9 cellular contexts compared by ENCODE assay signal in the genomic region with DNA sequence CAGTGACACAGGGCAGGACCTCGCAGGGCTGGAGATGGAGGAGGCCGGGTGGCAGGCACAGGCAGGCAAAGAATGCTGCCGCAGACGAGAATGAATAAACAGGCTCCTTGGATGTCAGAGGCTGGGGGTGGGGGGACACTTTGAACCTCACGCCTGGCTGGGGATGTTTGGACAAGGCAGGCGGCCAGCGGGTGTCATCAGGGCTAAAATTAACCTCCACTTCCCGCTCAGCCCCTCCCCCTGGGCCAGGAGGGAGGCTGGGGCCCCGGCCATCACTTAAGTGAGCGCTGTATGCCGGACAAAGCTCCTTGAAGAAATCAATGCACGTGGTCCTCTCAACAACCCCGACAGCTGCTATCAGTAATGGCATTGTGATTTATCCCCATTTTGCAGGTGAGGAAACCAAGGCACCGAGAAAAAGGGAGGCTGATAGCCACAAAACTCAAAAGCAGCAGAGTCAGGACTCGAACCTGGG. TPM values are rescaled to one million over a fixed set of nuclear protein-coding genes. Genes with fewer than 3 reads are reported as not detected.
DNase-seq lines count a peak whose midpoint lies in the region; ATAC-seq, FAIRE-seq and TF ChIP-seq lines count a peak whose summit lies in the region.
"Had no signal": no experiment of that assay in that cellular context is flagged by ENCODE, and none has a peak within 500 bp of the region (broad histone marks: within the 10 kb centered on the region; RNA-seq: fewer than 3 reads in every experiment).

No MANE protein-coding gene starts in this region.

- no peaks in the 10 kb centered on the region for H3K27me3 ChIP-seq in bronchial epithelial cell (ENCODE audit: control insufficient read depth, insufficient read depth, low read length)
- no peaks in the 10 kb centered on the region for H3K27me3 ChIP-seq in muscle layer of duodenum (ENCODE audit: low read depth, low read length)

- peak; percentile 54 for DNase-seq in H4 (ENCODE audit: low spot score)
- DNase-seq in bronchial epithelial cell (ENCODE audit: low read depth): peak; percentile 48
- DNase-seq in T-helper 9 cell: no peak
- no peak for DNase-seq in inferior parietal cortex (ENCODE audit: extremely low spot score)
- DNase-seq: activated CD4-positive, alpha-beta T cell treated with anti-CD3 and anti-CD28 coated beads, Interleukin-2, amount 50 U/mL, for 4 hours; DND-41 had no signal

- no peak for ATAC-seq in GM19023 (IDR thresholded peaks at IDR 0.05; ENCODE audit: unreplicated experiment)

- no peaks in the 10 kb centered on the region for H3K36me3 ChIP-seq in bronchial epithelial cell (ENCODE audit: control insufficient read depth, insufficient read depth, low read length)
- H3K36me3 ChIP-seq in muscle layer of duodenum (ENCODE audit: control insufficient read depth in 1 of 2, insufficient read depth in 2 of 2, low read length in 2 of 2): no peaks in the 10 kb centered on the region

- no peak for TF ChIP-seq CTCF in bronchial epithelial cell (IDR thresholded peaks at IDR 0.05; ENCODE audit: insufficient read depth, low read length, severe bottlenecking)

- peak overlapping the region; percentile 45 for H3K27ac ChIP-seq in muscle layer of duodenum (ENCODE audit: low read length)

- H3K4me1 ChIP-seq in muscle layer of duodenum (ENCODE audit: control insufficient read depth in 1 of 2, insufficient read depth in 2 of 2, low read length in 2 of 2): peaks cover 3 to 18% of the 10 kb centered on the region in 2 donors

- no peak for FAIRE-seq in bronchial epithelial cell (lab: Jason Lieb, UNC)
- FAIRE-seq: endothelial cell of umbilical vein had no signal

- H3K4me3 ChIP-seq in bronchial epithelial cell (ENCODE audit: low read depth, low read length): no peak overlapping the region
- no peak overlapping the region for H3K4me3 ChIP-seq in muscle layer of duodenum (ENCODE audit: low read depth in 1 of 2, low read length in 2 of 2)

- H3K9me3 ChIP-seq in muscle layer of duodenum (ENCODE audit: control insufficient read depth in 1 of 2, low read length in 2 of 2): no peaks in the 10 kb centered on the region

RNA-seq across cellular contexts. Expression of a gene that starts 10.3 kb away (rescaled TPM):
- total RNA-seq in H4 (2014; rRNA removed; shearing (Covaris generic)): not detected in 2 replicates
- total RNA-seq in bronchial epithelial cell: 0.26 TPM in 1 of 2 replicates, not detected in the other
- total RNA-seq: endothelial cell of umbilical vein had no signal

RNA-seq across cellular contexts. Expression of a gene that starts 22.9 kb away (rescaled TPM):
- total RNA-seq in H4 (2014; rRNA removed; shearing (Covaris generic)): 281 and 301 TPM in 2 replicates
- 116 and 230 TPM in 2 replicates for total RNA-seq in bronchial epithelial cell

RNA-seq across cellular contexts. Expression of a gene that starts 24.0 kb away (rescaled TPM):
- total RNA-seq in H4 (2014; rRNA removed; shearing (Covaris generic)): 1.0 and 3.1 TPM in 2 replicates
- 3.8 and 4.5 TPM in 2 replicates for total RNA-seq in bronchial epithelial cell

RNA-seq across cellular contexts. Expression of a gene that starts 29.4 kb away (rescaled TPM):
- total RNA-seq in H4 (2014; rRNA removed; shearing (Covaris generic)): not detected in 2 replicates
- total RNA-seq in bronchial epithelial cell: 16.1 and 40.8 TPM in 2 replicates
- total RNA-seq: endothelial cell of umbilical vein had no signal

RNA-seq across cellular contexts. Expression of a gene that starts 33.4 kb away (rescaled TPM):
- 0.08 and 0.66 TPM in 2 replicates for total RNA-seq in H4 (2014; rRNA removed; shearing (Covaris generic))
- total RNA-seq in bronchial epithelial cell: 8.2 and 18.8 TPM in 2 replicates

Comparison
In these comparisons a context has a peak if more than half of its experiments do, and no peak if none do; other contexts are left out.
1. DNase-seq: peak in H4 (single experiment) and bronchial epithelial cell (single experiment); none in T-helper 9 cell (single experiment) and inferior parietal cortex (single experiment).